ENCODE assay signal across 11 cellular contexts in genomic region chr7:129830949-129831348, GRCh38.
DNase-seq lines count a peak whose midpoint lies in the region; ATAC-seq and TF ChIP-seq lines count a peak whose summit lies in the region.
"Had no signal": no experiment of that assay in that cellular context is flagged by ENCODE, and none has a peak within 500 bp of the region (broad histone marks: within the 10 kb centered on the region; RNA-seq: fewer than 3 reads in every experiment).

No MANE protein-coding gene starts in this region.

- H3K9ac ChIP-seq in IMR-90 (ENCODE audit: low read depth, low read length) (no peak overlapping the region), mesenchymal stem cell (ENCODE audit: low read length) (peak overlapping the region; percentile 79)

- H3K4me2 ChIP-seq in IMR-90 (ENCODE audit: low read depth, low read length) (no peak overlapping the region; the same call in 1 of the 2 replicates), mesenchymal stem cell (ENCODE audit: low read length, poor library complexity, severe bottlenecking) (no peak overlapping the region)

- H3K36me3 ChIP-seq in IMR-90 (ENCODE audit: control insufficient read depth, insufficient read depth, low read length) (peaks cover 26% of the 10 kb centered on the region), brain microvascular endothelial cell (replicated peaks) (peaks cover 12% of the 10 kb centered on the region), mesenchymal stem cell (ENCODE audit: control insufficient read depth in 1 of 2, insufficient read depth in 2 of 2, low read depth in 1 of 2, low read length in 2 of 2) (peaks cover 41 to 44% of the 10 kb centered on the region in 2 experiments), testis (ENCODE audit: low read depth, missing control alignments) (no peaks in the 10 kb centered on the region)

- H3K14ac ChIP-seq in IMR-90 (replicated peaks; ENCODE audit: low read depth, low read length) (peak overlapping the region; percentile 92), mesenchymal stem cell (ENCODE audit: low read length in 2 of 2) (no peak overlapping the region)

- H3K4me1 ChIP-seq in IMR-90 (ENCODE audit: control insufficient read depth, insufficient read depth, low read length) (peaks cover 21% of the 10 kb centered on the region), mesenchymal stem cell (ENCODE audit: control insufficient read depth, insufficient read depth, low read depth, low read length) (peaks cover 44% of the 10 kb centered on the region), testis (peaks cover 38% of the 10 kb centered on the region)

- H3K23ac ChIP-seq in IMR-90 (ENCODE audit: low read depth, low read length) (peak overlapping the region; percentile 66), mesenchymal stem cell (ENCODE audit: low read length in 2 of 2) (no peak overlapping the region)

- TF ChIP-seq POLR2A in IMR-90 (IDR thresholded peaks at IDR 0.05; ENCODE audit: low read depth, low read length) (no peak), testis (IDR thresholded peaks at IDR 0.05) (no peak)

- POLR2A ChIA-PET in IMR-90 (lab: Charles Lee; ENCODE audit: unreplicated experiment): no interaction called here

- peak overlapping the region; percentile 62; the same call in 1 of the 2 replicates for H3K56ac ChIP-seq in IMR-90 (ENCODE audit: extremely low read depth, insufficient read depth, low read length)

- no peaks in the 10 kb centered on the region for H4K20me1 ChIP-seq in IMR-90 (ENCODE audit: insufficient read depth, low read length)

- peak overlapping the region; percentile 76 for H2BK5ac ChIP-seq in IMR-90 (ENCODE audit: low read depth, low read length, poor library complexity, severe bottlenecking)
- H2BK5ac ChIP-seq in mesenchymal stem cell (ENCODE audit: low read depth, low read length, poor library complexity, severe bottlenecking): peak overlapping the region; percentile 93

- H2AFZ ChIP-seq in IMR-90 (replicated peaks; ENCODE audit: low read length, poor library complexity) (peak overlapping the region; percentile 9), mesenchymal stem cell (ENCODE audit: low read depth, low read length) (no peak overlapping the region)

- H3K9me1 ChIP-seq in IMR-90 (ENCODE audit: insufficient read depth, low read length): peaks cover 29% of the 10 kb centered on the region

- H2BK20ac ChIP-seq in IMR-90 (ENCODE audit: low read depth, low read length): peak overlapping the region; percentile 93

- H3K27ac ChIP-seq in IMR-90 (ENCODE audit: insufficient read depth, low read length) (peak overlapping the region; percentile 75), brain microvascular endothelial cell (peak overlapping the region; percentile 70), mesenchymal stem cell (ENCODE audit: low read length, poor library complexity, severe bottlenecking) (peak overlapping the region; percentile 100), testis (peak overlapping the region; percentile 40 to 81)

- CTCF ChIA-PET in IMR-90 (lab: Yijun Ruan, JAX): interaction anchor here (0.6 to 1.0 kb wide), 2 partner anchors 166 to 189 kb away, joined by 3 read pairs; no protein-coding TSS in a partner anchor

- no peak overlapping the region for H2AK9ac ChIP-seq in IMR-90 (replicated peaks; ENCODE audit: low read depth, low read length, poor library complexity)

- H2BK15ac ChIP-seq in IMR-90 (ENCODE audit: low read depth, low read length) (peak overlapping the region; percentile 64), mesenchymal stem cell (ENCODE audit: low read depth, poor library complexity, severe bottlenecking) (no peak overlapping the region)

- no peak for TF ChIP-seq RAD21 in IMR-90 (IDR thresholded peaks at IDR 0.05; ENCODE audit: low read length)

- peak overlapping the region; percentile 94 for H3K4ac ChIP-seq in IMR-90 (ENCODE audit: low read depth, low read length)
- H3K4ac ChIP-seq in mesenchymal stem cell (ENCODE audit: low read depth in 1 of 2, low read length in 2 of 2): peak overlapping the region in 1 of 2 experiments; percentile 58

- H4K8ac ChIP-seq in IMR-90 (ENCODE audit: low read depth in 2 of 2, low read length in 2 of 2) (peak overlapping the region; percentile 11 to 87), mesenchymal stem cell (ENCODE audit: low read length) (peak overlapping the region; percentile 43)

- H3K27me3 ChIP-seq in IMR-90 (ENCODE audit: control insufficient read depth, insufficient read depth, low read length) (no peaks in the 10 kb centered on the region), brain microvascular endothelial cell (replicated peaks) (no peaks in the 10 kb centered on the region), mesenchymal stem cell (ENCODE audit: control insufficient read depth in 1 of 2, insufficient read depth in 1 of 2, low read length in 2 of 2) (no peaks in the 10 kb centered on the region), testis (no peaks in the 10 kb centered on the region)

- H4K91ac ChIP-seq in IMR-90 (ENCODE audit: insufficient read depth, low read depth, low read length): peak overlapping the region; percentile 95
- no peak overlapping the region for H4K91ac ChIP-seq in mesenchymal stem cell (ENCODE audit: low read length)

- BruUV-seq in IMR-90 (replicated peaks; lab: Mats Ljungman, UMichigan): no TSS peak

- no peak overlapping the region for H3K4me3 ChIP-seq in IMR-90 (ENCODE audit: insufficient read depth, low read depth, low read length)
- H3K4me3 ChIP-seq in brain microvascular endothelial cell (ENCODE audit: low read depth, low read length): no peak overlapping the region
- no peak overlapping the region for H3K4me3 ChIP-seq in mesenchymal stem cell (ENCODE audit: insufficient read depth in 1 of 2, low read depth in 1 of 2, low read length in 2 of 2)
- no peak overlapping the region for H3K4me3 ChIP-seq in testis

- DNase-seq in IMR-90 (no peak), brain microvascular endothelial cell (no peak), mesenchymal stem cell (no peak), testis (no peak), cortex of kidney (lab: John Stamatoyannopoulos, UW) (no peak), ecto neural progenitor cell (ENCODE audit: low spot score) (no peak), NCI-H2107 (lab: John Stamatoyannopoulos, UW) (no peak)
- DNase-seq: activated CD4-positive, alpha-beta T cell treated with anti-CD3 and anti-CD28 coated beads, Interleukin-2, amount 50 U/mL, for 4 hours; activated gamma-delta T cell treated with Interleukin-2 at 50 U/mL for 16 hours; NCI-H2171 had no signal

- in situ Hi-C loops in IMR-90 (cut with MboI; ENCODE audit: low sequenced_read_pairs) (no loop called here), brain microvascular endothelial cell (cut with HindIII; ENCODE audit: low pct_ligation_motif_present, low sequenced_read_pairs) (no loop called here)

- intact Hi-C loops in IMR-90 (cut with micrococcal nuclease): loop anchor here (1.0 kb wide), 2 partner anchors 119 to 179 kb away; no protein-coding TSS in a partner anchor
- intact Hi-C loops in testis (cut with DNase I; ENCODE audit: low total_unique reads): loop anchor here (10.0 kb wide), 1 partner anchor 124 kb away; the partner anchor contains the start of gene UBE2H

- H2BK120ac ChIP-seq in IMR-90 (ENCODE audit: low read depth, low read length) (peak overlapping the region; percentile 92), mesenchymal stem cell (ENCODE audit: low read depth, low read length) (no peak overlapping the region)

- H2AK5ac ChIP-seq in IMR-90 (ENCODE audit: low read depth, low read length) (peak overlapping the region; percentile 73), mesenchymal stem cell (ENCODE audit: low read length, severe bottlenecking) (peak overlapping the region; percentile 90)

- ATAC-seq in IMR-90 (ENCODE audit: low read depth) (no peak), HG03469 (IDR thresholded peaks at IDR 0.05; ENCODE audit: unreplicated experiment) (no peak)

- TF ChIP-seq CTCF in IMR-90 (conservative IDR thresholded peaks at IDR 0.05; ENCODE audit: low read depth, low read length) (no peak), brain microvascular endothelial cell (IDR thresholded peaks at IDR 0.05; ENCODE audit: low read depth, low read length, missing control alignments) (no peak), testis (IDR thresholded peaks at IDR 0.05) (no peak)

- peak overlapping the region; percentile 17; the same call in 1 of the 2 replicates for H4K5ac ChIP-seq in IMR-90 (ENCODE audit: low read depth, low read length)

- H2BK12ac ChIP-seq in mesenchymal stem cell (ENCODE audit: low read length in 2 of 2): peak overlapping the region; percentile 11 to 17

- no peaks in the 10 kb centered on the region for H3K9me3 ChIP-seq in IMR-90 (ENCODE audit: control insufficient read depth, insufficient read depth, low read length)
- H3K9me3 ChIP-seq in mesenchymal stem cell (ENCODE audit: control insufficient read depth, low read length): no peaks in the 10 kb centered on the region
- H3K9me3 ChIP-seq in testis: no peaks in the 10 kb centered on the region

- dilution Hi-C loops in IMR-90 (cut with HindIII; ENCODE audit: low sequenced_read_pairs, unreplicated experiment): no loop called here

- H3K79me1 ChIP-seq in IMR-90 (ENCODE audit: low read depth in 1 of 2, low read length in 2 of 2): peaks cover 6 to 41% of the 10 kb centered on the region in 2 experiments
- H3K79me1 ChIP-seq in mesenchymal stem cell (replicated peaks; ENCODE audit: low read length, poor library complexity, severe bottlenecking): peaks cover 16% of the 10 kb centered on the region

- H3K18ac ChIP-seq in IMR-90 (ENCODE audit: low read depth, low read length) (peak overlapping the region; percentile 56), mesenchymal stem cell (ENCODE audit: low read depth in 1 of 2, low read length in 2 of 2) (peak overlapping the region in 1 of 2 experiments; percentile 64)

- WGBS in IMR-90 (ENCODE audit: extremely low coverage in 2 of 2, insufficient read length in 1 of 2), 2 experiments: 100% methylated on average over 2 of the region's 8 CpGs; no CpG with 5 or more reads in 1 of the 2 experiments
- WGBS in mesenchymal stem cell: 96% methylated on average over 8 of the region's 8 CpGs
- 44 to 56% methylated on average over 8 of the region's 8 CpGs for WGBS in testis, 2 donors

TF ChIP-seq in IMR-90, 13 proteins besides CTCF, POLR2A, EP300 and RAD21 (continues in another document):
- no peak for TF ChIP-seq BHLHE40 (IDR thresholded peaks at IDR 0.05; ENCODE audit: low read depth, low read length)
- TF ChIP-seq, protein P1, sequence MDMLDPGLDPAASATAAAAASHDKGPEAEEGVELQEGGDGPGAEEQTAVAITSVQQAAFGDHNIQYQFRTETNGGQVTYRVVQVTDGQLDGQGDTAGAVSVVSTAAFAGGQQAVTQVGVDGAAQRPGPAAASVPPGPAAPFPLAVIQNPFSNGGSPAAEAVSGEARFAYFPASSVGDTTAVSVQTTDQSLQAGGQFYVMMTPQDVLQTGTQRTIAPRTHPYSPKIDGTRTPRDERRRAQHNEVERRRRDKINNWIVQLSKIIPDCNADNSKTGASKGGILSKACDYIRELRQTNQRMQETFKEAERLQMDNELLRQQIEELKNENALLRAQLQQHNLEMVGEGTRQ (IDR thresholded peaks at IDR 0.05; ENCODE audit: low read depth, low read length): no peak
- no peak for TF ChIP-seq MXI1 (IDR thresholded peaks at IDR 0.05; ENCODE audit: borderline replicate concordance, low read depth, low read length)
- no peak for TF ChIP-seq NFE2L2 (IDR thresholded peaks at IDR 0.05; ENCODE audit: low read depth, low read length)
- TF ChIP-seq CHD1 (IDR thresholded peaks at IDR 0.05; ENCODE audit: low read depth, low read length): no peak
- no peak for TF ChIP-seq MAZ (IDR thresholded peaks at IDR 0.05; ENCODE audit: borderline replicate concordance, low read depth, low read length)
